17 cellular contexts compared by ENCODE assay signal in the genomic region with DNA sequence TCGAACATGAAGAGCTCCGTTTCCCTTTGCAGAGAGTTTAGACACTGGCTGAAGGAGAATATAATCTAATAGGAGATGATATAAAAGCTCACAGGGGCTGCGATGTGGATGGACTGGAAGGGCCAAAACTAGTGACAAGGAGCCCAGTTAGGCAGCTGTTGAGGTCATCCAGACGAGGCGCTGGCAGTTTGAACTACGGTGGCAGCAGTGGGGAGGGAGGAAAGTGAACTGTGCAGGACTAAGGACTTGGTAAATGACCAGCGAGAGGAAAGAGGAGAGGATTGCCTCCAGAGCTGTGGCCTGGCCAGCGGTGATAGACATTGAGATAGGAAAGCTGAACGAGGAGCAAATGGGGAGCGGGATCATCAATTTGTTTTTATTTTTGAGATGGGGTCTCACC.
"Had no signal": no experiment of that assay in that cellular context is flagged by ENCODE, and none has a peak within 500 bp of the region (broad histone marks: within the 10 kb centered on the region; RNA-seq: fewer than 3 reads in every experiment).

No MANE protein-coding gene starts in this region.

- FAIRE-seq: islet of Langerhans, pancreas, TTC549 had no signal

- H3K27ac Mint-ChIP-seq: activated naive CD8-positive, alpha-beta T cell treated with anti-CD3 and anti-CD28 coated beads for 36 hours; nephron; stimulated activated memory B cell treated with anti-CD40 and anti-IgM and Interleukin-4, amounts not matched to agents 10 μg/mL and 1 μg/mL and 100 μg/mL, for 72 hours; type B pancreatic cell had no signal

- H3K4me3 ChIP-seq: left lung, pancreas had no signal

- H3K36me3 Mint-ChIP-seq: activated naive CD8-positive, alpha-beta T cell treated with anti-CD3 and anti-CD28 coated beads for 36 hours; type B pancreatic cell had no signal

- ATAC-seq: foreskin keratinocyte; left lung; pancreas; stimulated activated memory B cell treated with anti-CD40 and anti-IgM and Interleukin-4, amounts not matched to agents 10 μg/mL and 1 μg/mL and 100 μg/mL, for 72 hours had no signal

- H3K4me3 Mint-ChIP-seq: activated naive CD8-positive, alpha-beta T cell treated with anti-CD3 and anti-CD28 coated beads for 36 hours; nephron; stimulated activated memory B cell treated with anti-CD40 and anti-IgM and Interleukin-4, amounts not matched to agents 10 μg/mL and 1 μg/mL and 100 μg/mL, for 72 hours; type B pancreatic cell had no signal

- H3K4me1 Mint-ChIP-seq: activated naive CD8-positive, alpha-beta T cell treated with anti-CD3 and anti-CD28 coated beads for 36 hours; nephron had no signal

- DNase-seq: activated CD4-positive, alpha-beta T cell treated with anti-CD3 and anti-CD28 coated beads, Interleukin-2, amount 50 U/mL, for 4 hours; activated effector memory CD4-positive, alpha-beta T cell treated with anti-CD3 and anti-CD28 coated beads, Interleukin-2, amount 50 U/mL, for 16 hours; activated naive CD8-positive, alpha-beta T cell treated with anti-CD3 and anti-CD28 coated beads for 36 hours; activated T-cell treated with anti-CD3 and anti-CD28 coated beads, Interleukin-2, amount 50 U/mL, for 1 hour; foreskin keratinocyte; head of caudate nucleus; left lung; mesendoderm; pancreas; retina; stimulated activated CD4-positive, alpha-beta T cell treated with anti-CD3 and anti-CD28 coated beads, Interleukin-1b, Interleukin-23, amount 100 ng/mL, for 48 hours; T-helper 2 cell had no signal

- H3K27me3 ChIP-seq: foreskin keratinocyte, left lung, pancreas had no signal

- H3K27me3 Mint-ChIP-seq: activated naive CD8-positive, alpha-beta T cell treated with anti-CD3 and anti-CD28 coated beads for 36 hours; stimulated activated memory B cell treated with anti-CD40 and anti-IgM and Interleukin-4, amounts not matched to agents 10 μg/mL and 1 μg/mL and 100 μg/mL, for 72 hours; type B pancreatic cell had no signal

- H3K9me3 ChIP-seq: left lung, pancreas had no signal

- H3K4me1 ChIP-seq: foreskin keratinocyte had no signal

- H3K9me3 Mint-ChIP-seq: activated naive CD8-positive, alpha-beta T cell treated with anti-CD3 and anti-CD28 coated beads for 36 hours; nephron; stimulated activated memory B cell treated with anti-CD40 and anti-IgM and Interleukin-4, amounts not matched to agents 10 μg/mL and 1 μg/mL and 100 μg/mL, for 72 hours; type B pancreatic cell had no signal

- H3K36me3 ChIP-seq: pancreas had no signal

- H3K27ac ChIP-seq: foreskin keratinocyte, left lung, pancreas had no signal
